1 cellular context compared by ENCODE assay signal in the genomic region with DNA sequence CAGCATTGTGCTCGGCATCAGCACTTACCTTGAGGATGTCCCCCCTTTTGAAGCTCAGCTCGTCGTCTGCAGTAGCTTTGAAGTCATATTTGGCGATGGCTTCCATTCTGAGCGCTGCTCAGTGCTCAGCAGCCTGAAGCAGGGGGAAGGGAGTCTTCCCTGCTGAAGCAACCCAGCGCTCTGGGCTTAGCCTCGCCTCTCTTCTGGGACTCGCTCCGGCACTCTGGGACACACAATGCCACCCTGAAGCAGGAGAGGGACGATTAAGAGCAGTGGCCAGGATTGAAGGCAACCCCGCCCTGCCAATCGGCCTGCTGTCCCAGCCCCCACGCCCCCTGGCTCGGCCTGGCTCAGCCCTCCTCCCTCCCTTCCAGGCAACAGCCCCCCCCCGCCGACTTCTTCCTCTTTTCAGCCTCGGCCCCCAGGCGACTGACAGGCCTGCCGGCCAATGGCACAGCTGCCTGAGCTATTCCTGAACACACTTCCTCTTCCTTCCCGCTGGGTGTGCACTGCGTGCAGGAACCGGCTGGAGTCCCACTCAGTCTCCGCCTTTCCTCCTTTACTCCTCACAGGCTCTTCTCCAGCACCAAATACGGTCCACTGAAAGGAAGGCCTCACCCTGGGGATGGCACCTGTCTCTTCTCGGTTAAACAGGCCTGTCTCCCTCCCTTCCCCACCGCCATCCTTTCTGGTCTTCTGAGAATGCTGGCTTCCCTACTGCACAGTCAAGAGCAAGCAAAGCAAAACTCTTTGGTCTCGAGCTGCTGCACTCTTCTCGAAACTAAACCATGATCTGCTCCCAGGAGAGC.
A peak's percentile ranks its signal among the peaks of the same experiment; 100 is the strongest.
TF ChIP-seq lines count a peak whose summit lies in the region.

No MANE protein-coding gene starts in this region.

TF ChIP-seq in GM12878, 131 proteins besides CTCF, POLR2A, EP300 and RAD21 (continued from another document):
- TF ChIP-seq, protein P1, sequence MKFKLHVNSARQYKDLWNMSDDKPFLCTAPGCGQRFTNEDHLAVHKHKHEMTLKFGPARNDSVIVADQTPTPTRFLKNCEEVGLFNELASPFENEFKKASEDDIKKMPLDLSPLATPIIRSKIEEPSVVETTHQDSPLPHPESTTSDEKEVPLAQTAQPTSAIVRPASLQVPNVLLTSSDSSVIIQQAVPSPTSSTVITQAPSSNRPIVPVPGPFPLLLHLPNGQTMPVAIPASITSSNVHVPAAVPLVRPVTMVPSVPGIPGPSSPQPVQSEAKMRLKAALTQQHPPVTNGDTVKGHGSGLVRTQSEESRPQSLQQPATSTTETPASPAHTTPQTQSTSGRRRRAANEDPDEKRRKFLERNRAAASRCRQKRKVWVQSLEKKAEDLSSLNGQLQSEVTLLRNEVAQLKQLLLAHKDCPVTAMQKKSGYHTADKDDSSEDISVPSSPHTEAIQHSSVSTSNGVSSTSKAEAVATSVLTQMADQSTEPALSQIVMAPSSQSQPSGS (IDR thresholded peaks at IDR 0.05; ENCODE audit: low read length), result no peak
- TF ChIP-seq BHLHE40 (IDR thresholded peaks at IDR 0.05; ENCODE audit: borderline replicate concordance in 1 of 2, low read depth in 2 of 2, low read length in 1 of 2), result 0 out of 4 replicates have a peak, but pooled peaks of 1 of the 2 experiments have one; percentile 27
- TF ChIP-seq CREB1 (IDR thresholded peaks at IDR 0.05; ENCODE audit: low read depth), result 0 out of 2 replicates have a peak, but pooled peaks have one; percentile 12
- TF ChIP-seq SP1 (IDR thresholded peaks at IDR 0.05; ENCODE audit: low read depth, low read length), result peak; percentile 84
- TF ChIP-seq CHD2 (IDR thresholded peaks at IDR 0.05; ENCODE audit: borderline replicate concordance, low read depth, low read length), result peak; percentile 88
- TF ChIP-seq POLR2AphosphoS5 (IDR thresholded peaks at IDR 0.05; ENCODE audit: low read length), result peak; percentile 68
- peak; percentile 40; the same call in 1 of the 2 replicates for TF ChIP-seq HCFC1 (IDR thresholded peaks at IDR 0.05; ENCODE audit: low read length)
- TF ChIP-seq, protein P2, sequence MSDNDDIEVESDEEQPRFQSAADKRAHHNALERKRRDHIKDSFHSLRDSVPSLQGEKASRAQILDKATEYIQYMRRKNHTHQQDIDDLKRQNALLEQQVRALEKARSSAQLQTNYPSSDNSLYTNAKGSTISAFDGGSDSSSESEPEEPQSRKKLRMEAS (IDR thresholded peaks at IDR 0.05; ENCODE audit: low read depth, low read length), result peak; percentile 26; the same call in 1 of the 2 replicates
- TF ChIP-seq GABPA (IDR thresholded peaks at IDR 0.05; ENCODE audit: low read depth), result peak; percentile 91
- TF ChIP-seq, protein P3, sequence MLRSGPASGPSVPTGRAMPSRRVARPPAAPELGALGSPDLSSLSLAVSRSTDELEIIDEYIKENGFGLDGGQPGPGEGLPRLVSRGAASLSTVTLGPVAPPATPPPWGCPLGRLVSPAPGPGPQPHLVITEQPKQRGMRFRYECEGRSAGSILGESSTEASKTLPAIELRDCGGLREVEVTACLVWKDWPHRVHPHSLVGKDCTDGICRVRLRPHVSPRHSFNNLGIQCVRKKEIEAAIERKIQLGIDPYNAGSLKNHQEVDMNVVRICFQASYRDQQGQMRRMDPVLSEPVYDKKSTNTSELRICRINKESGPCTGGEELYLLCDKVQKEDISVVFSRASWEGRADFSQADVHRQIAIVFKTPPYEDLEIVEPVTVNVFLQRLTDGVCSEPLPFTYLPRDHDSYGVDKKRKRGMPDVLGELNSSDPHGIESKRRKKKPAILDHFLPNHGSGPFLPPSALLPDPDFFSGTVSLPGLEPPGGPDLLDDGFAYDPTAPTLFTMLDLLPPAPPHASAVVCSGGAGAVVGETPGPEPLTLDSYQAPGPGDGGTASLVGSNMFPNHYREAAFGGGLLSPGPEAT (IDR thresholded peaks at IDR 0.05; ENCODE audit: low read depth), result peak; percentile 62; the same call in 1 of the 2 replicates
- TF ChIP-seq FOXK2 (IDR thresholded peaks at IDR 0.05), result 0 out of 2 replicates have a peak, but pooled peaks have one; percentile 12
